Comparison of ENCODE assay signal across 1 cellular context in the genomic region with DNA sequence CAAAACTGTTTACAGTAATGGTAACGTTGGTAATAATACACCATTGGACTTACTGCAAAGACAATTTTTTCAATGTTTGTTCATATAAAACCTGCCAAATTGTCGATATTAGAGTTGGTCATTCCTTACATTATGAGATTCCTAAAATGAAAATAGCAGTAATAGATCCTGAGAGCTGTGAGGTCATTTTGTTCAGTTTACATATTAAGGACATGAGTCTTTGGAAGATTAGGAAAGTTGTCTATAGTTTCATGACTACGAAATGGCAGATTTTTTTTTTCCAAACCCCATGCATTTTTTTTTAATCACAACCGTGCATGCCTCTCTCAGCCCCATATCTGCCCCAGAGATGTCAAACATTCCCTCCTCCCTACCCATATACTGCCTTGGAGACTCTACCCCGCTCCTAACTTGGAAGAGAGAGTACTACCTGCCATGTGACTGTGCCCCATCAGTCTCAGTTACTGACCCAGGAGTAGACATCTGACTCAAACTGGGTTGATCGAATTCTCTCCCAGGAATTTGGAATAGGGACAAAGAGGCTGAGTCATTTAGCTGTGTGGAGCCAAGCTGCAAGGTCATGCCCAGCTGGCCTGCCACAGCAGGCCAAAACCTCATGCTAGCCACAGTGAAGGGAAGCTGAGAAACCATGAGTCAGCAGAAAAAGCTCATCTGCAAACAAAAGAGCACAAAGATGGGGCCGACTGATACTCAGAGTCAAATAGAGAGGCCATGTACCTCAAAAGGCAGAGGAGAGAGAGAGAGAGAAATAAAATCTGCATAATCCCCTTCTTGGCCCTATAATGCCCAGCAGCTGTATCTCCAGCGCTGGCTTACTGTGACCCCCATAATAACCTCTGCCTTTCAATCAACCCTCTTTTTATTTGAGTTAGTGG.
TF ChIP-seq lines count a peak whose summit lies in the region.

No MANE protein-coding gene starts in this region.

TF ChIP-seq in K562, 482 proteins besides CTCF, POLR2A, EP300 and RAD21 (continued from another document and continues in another):
- TF ChIP-seq, protein P1, sequence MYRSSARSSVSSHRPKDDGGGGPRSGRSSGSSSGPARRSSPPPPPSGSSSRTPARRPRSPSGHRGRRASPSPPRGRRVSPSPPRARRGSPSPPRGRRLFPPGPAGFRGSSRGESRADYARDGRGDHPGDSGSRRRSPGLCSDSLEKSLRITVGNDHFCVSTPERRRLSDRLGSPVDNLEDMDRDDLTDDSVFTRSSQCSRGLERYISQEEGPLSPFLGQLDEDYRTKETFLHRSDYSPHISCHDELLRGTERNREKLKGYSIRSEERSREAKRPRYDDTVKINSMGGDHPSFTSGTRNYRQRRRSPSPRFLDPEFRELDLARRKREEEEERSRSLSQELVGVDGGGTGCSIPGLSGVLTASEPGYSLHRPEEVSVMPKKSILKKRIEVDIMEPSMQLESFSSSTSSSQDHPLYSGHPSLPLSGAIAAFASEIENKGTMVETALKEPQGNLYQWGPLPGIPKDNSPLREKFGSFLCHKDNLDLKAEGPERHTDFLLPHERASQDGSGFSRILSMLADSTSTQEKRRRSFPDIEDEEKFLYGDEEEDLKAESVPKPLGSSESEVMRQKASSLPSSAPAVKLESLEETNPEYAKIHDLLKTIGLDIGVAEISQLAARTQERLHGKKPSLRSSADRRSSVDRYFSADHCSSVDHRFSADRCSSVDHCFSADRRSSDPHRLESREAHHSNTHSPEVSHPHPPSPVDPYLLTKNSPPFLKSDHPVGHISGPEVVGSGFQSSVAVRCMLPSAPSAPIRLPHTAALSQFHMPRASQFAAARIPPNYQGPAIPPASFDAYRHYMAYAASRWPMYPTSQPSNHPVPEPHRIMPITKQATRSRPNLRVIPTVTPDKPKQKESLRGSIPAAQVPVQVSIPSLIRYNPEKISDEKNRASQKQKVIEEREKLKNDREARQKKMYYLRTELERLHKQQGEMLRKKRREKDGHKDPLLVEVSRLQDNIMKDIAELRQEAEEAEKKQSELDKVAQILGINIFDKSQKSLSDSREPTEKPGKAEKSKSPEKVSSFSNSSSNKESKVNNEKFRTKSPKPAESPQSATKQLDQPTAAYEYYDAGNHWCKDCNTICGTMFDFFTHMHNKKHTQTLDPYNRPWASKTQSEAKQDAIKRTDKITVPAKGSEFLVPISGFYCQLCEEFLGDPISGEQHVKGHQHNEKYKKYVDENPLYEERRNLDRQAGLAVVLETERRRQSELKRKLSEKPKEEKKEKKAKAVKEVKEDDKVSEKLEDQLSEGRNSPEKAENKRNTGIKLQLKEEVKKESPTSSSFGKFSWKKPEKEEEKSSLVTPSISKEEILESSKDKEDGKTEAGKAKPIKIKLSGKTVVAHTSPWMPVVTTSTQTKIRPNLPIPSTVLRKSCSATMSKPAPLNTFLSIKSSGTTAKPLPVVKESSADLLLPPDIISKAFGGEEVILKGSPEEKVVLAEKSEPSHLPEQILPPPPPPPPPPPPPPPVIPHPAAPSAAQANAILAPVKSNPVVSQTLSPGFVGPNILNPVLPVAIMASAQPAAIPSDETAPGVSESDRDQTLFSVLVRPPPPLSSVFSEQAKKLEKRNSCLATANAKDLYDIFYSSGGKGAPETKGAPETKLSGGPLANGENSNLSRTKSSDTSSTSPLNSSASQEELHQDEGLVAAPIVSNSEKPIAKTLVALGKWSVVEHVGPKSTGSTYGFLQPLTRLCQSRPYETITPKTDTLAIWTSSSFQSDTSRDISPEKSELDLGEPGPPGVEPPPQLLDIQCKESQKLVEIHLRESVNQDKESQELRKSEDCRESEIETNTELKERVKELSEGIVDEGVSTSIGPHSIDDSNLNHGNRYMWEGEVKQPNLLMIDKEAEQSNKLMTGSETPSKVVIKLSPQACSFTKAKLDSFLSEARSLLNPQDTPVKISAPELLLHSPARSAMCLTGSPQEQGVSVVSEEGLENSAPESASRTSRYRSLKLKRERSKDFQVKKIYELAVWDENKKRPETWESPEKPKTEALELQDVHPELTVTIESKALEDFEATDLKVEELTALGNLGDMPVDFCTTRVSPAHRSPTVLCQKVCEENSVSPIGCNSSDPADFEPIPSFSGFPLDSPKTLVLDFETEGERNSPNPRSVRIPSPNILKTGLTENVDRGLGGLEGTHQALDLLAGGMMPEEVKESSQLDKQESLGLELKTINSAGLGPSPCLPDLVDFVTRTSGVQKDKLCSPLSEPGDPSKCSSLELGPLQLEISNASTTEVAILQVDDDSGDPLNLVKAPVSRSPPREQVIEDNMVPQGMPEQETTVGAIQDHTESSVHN (IDR thresholded peaks at IDR 0.05; ENCODE audit: borderline replicate concordance in 1 of 2, low read depth in 1 of 2), result peak in 1 of 2 experiments; percentile 98; a peak in 2 of 4 replicates
- TF ChIP-seq ELF1 (tag; IDR thresholded peaks at IDR 0.05) (peak; percentile 48; the same call in 1 of the 2 replicates), MLX (CRISPR knock-in tag; conservative IDR thresholded peaks at IDR 0.05) (no peak), CREM (IDR thresholded peaks at IDR 0.05; ENCODE audit: low read depth) (0 out of 2 replicates have a peak, but pooled peaks have one; percentile 15), ZNF408 (CRISPR knock-in tag; IDR thresholded peaks at IDR 0.05; ENCODE audit: low read depth) (no peak), PHB2 (IDR thresholded peaks at IDR 0.05; ENCODE audit: low read depth) (no peak), ARNT (IDR thresholded peaks at IDR 0.05) (peak; percentile 58 to 82; a peak in 3 of 4 replicates), ZNF609 (CRISPR knock-in tag; IDR thresholded peaks at IDR 0.05; ENCODE audit: borderline replicate concordance) (no peak), TFAM (CRISPR knock-in tag; conservative IDR thresholded peaks at IDR 0.05) (no peak), KAT2B (IDR thresholded peaks at IDR 0.05; ENCODE audit: low read depth, low read length) (no peak), MEF2A (IDR thresholded peaks at IDR 0.05; ENCODE audit: control insufficient read depth, low read depth, low read length) (no peak), NFXL1 (CRISPR knock-in tag; IDR thresholded peaks at IDR 0.05) (no peak), ELF2 (CRISPR knock-in tag; IDR thresholded peaks at IDR 0.05) (no peak), ZNF263 (CRISPR knock-in tag; IDR thresholded peaks at IDR 0.05; ENCODE audit: borderline replicate concordance) (no peak), ELF4 (CRISPR knock-in tag; IDR thresholded peaks at IDR 0.05) (peak; percentile 84; the same call in 1 of the 2 replicates), ZNF324 (CRISPR knock-in tag; IDR thresholded peaks at IDR 0.05) (no peak), ZNF384 (IDR thresholded peaks at IDR 0.05; ENCODE audit: low read depth, low read length) (0 out of 2 replicates have a peak, but pooled peaks have one; percentile 12), ZNF184 (CRISPR knock-in tag; IDR thresholded peaks at IDR 0.05) (no peak), SNRNP70 (optimal IDR thresholded peaks at IDR 0.05; ENCODE audit: low read depth, low read length) (no peak), HIVEP1 (CRISPR knock-in tag; IDR thresholded peaks at IDR 0.05) (no peak), KDM2B (CRISPR knock-in tag; IDR thresholded peaks at IDR 0.05) (no peak), DLX4 (CRISPR knock-in tag; IDR thresholded peaks at IDR 0.05) (no peak), RBBP5 (IDR thresholded peaks at IDR 0.05; ENCODE audit: borderline replicate concordance, insufficient read depth, low read length, poor library complexity, severe bottlenecking) (no peak), SP1 (CRISPR knock-in tag; IDR thresholded peaks at IDR 0.05) (0 out of 2 replicates have a peak, but pooled peaks have one; percentile 48), PHB (CRISPR knock-in tag; IDR thresholded peaks at IDR 0.05) (no peak), DIDO1 (tag; IDR thresholded peaks at IDR 0.05; ENCODE audit: low read depth) (peak; percentile 18; the same call in 1 of the 2 replicates), ZKSCAN8 (CRISPR knock-in tag; IDR thresholded peaks at IDR 0.05) (peak; percentile 78), HDAC6 (IDR thresholded peaks at IDR 0.05; ENCODE audit: low read depth, low read length) (no peak), TFAP4 (CRISPR knock-in tag; IDR thresholded peaks at IDR 0.05; ENCODE audit: borderline replicate concordance) (peak; percentile 99)
- TF ChIP-seq, protein P2, sequence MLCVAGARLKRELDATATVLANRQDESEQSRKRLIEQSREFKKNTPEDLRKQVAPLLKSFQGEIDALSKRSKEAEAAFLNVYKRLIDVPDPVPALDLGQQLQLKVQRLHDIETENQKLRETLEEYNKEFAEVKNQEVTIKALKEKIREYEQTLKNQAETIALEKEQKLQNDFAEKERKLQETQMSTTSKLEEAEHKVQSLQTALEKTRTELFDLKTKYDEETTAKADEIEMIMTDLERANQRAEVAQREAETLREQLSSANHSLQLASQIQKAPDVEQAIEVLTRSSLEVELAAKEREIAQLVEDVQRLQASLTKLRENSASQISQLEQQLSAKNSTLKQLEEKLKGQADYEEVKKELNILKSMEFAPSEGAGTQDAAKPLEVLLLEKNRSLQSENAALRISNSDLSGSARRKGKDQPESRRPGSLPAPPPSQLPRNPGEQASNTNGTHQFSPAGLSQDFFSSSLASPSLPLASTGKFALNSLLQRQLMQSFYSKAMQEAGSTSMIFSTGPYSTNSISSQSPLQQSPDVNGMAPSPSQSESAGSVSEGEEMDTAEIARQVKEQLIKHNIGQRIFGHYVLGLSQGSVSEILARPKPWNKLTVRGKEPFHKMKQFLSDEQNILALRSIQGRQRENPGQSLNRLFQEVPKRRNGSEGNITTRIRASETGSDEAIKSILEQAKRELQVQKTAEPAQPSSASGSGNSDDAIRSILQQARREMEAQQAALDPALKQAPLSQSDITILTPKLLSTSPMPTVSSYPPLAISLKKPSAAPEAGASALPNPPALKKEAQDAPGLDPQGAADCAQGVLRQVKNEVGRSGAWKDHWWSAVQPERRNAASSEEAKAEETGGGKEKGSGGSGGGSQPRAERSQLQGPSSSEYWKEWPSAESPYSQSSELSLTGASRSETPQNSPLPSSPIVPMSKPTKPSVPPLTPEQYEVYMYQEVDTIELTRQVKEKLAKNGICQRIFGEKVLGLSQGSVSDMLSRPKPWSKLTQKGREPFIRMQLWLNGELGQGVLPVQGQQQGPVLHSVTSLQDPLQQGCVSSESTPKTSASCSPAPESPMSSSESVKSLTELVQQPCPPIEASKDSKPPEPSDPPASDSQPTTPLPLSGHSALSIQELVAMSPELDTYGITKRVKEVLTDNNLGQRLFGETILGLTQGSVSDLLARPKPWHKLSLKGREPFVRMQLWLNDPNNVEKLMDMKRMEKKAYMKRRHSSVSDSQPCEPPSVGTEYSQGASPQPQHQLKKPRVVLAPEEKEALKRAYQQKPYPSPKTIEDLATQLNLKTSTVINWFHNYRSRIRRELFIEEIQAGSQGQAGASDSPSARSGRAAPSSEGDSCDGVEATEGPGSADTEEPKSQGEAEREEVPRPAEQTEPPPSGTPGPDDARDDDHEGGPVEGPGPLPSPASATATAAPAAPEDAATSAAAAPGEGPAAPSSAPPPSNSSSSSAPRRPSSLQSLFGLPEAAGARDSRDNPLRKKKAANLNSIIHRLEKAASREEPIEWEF (CRISPR knock-in tag; IDR thresholded peaks at IDR 0.05), result no peak; the same call in 1 of the 2 replicates
